ENCODE assay signal across 8 cellular contexts in the genomic region with DNA sequence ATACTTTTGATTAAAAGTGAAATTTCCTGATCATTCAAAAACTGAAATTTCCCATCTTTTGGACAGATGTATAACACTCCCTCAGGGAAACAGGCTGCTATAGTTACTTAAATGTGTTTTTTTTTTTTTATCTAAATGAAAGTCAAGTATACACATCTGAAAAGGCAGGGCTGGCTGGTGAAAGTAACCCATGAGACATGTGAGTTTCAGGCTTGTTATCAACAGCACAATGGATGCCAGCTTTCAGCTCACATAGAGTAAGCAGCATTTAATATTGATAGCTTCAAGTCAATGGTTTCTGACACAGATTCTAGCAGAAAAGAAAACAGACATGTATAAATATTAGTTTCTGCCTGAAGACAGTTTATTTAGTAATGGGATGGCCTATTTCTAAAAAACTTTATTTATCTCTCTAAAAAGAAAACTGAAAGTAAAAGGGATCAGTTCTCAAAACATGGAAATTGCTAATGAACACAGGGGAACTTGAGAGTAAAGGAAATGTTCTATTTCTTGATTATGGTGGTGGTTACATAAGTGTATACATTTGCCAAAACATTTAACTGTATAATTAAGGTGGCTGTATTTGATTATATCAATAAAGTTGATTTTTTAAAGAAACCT.
DNase-seq lines count a peak whose midpoint lies in the region; ATAC-seq and TF ChIP-seq lines count a peak whose summit lies in the region.

No MANE protein-coding gene starts in this region.

- peaks cover 5% of the 10 kb centered on the region for H3K27me3 Mint-ChIP-seq in activated CD4-positive, alpha-beta memory T cell treated with anti-CD3 and anti-CD28 coated beads for 36 hours
- H3K27me3 Mint-ChIP-seq in activated CD4-positive, alpha-beta memory T cell treated with anti-CD3 and anti-CD28 coated beads, Interleukin-2, amount 10 ng/mL, durations not matched to agents 7 days and 5 days = no peaks in the 10 kb centered on the region
- H3K27me3 Mint-ChIP-seq in activated CD8-positive, alpha-beta T cell treated with anti-CD3 and anti-CD28 coated beads for 36 hours = no peaks in the 10 kb centered on the region
- no peaks in the 10 kb centered on the region for H3K27me3 Mint-ChIP-seq in stimulated activated naive CD8-positive, alpha-beta T cell treated with anti-CD3 and anti-CD28 coated beads, Interleukin-15, amount 100 ng/mL, for 72 hours

- DNase-seq in activated CD4-positive, alpha-beta memory T cell treated with anti-CD3 and anti-CD28 coated beads for 36 hours = peak; percentile 10
- DNase-seq in activated CD4-positive, alpha-beta memory T cell treated with anti-CD3 and anti-CD28 coated beads, Interleukin-2, amount 10 ng/mL, durations not matched to agents 7 days and 5 days = no peak
- peak; percentile 26 for DNase-seq in activated CD8-positive, alpha-beta T cell treated with anti-CD3 and anti-CD28 coated beads for 36 hours
- no peak for DNase-seq in stimulated activated naive CD8-positive, alpha-beta T cell treated with anti-CD3 and anti-CD28 coated beads, Interleukin-15, amount 100 ng/mL, for 72 hours
- DNase-seq in activated gamma-delta T cell treated with Interleukin-2 at 50 U/mL for 16 hours (no peak), NCI-H2171 treated with DMSO at 0.1 percent for 48 hours (lab: John Stamatoyannopoulos, UW) (no peak), left lung (no peak)

- H3K27ac Mint-ChIP-seq in activated CD4-positive, alpha-beta memory T cell treated with anti-CD3 and anti-CD28 coated beads for 36 hours = no peak overlapping the region
- H3K27ac Mint-ChIP-seq in activated CD4-positive, alpha-beta memory T cell treated with anti-CD3 and anti-CD28 coated beads, Interleukin-2, amount 10 ng/mL, durations not matched to agents 7 days and 5 days = no peak overlapping the region
- H3K27ac Mint-ChIP-seq in activated CD8-positive, alpha-beta T cell treated with anti-CD3 and anti-CD28 coated beads for 36 hours = no peak overlapping the region
- peak overlapping the region; percentile 67 to 78 for H3K27ac Mint-ChIP-seq in stimulated activated naive CD8-positive, alpha-beta T cell treated with anti-CD3 and anti-CD28 coated beads, Interleukin-15, amount 100 ng/mL, for 72 hours

- H3K9me3 Mint-ChIP-seq in activated CD4-positive, alpha-beta memory T cell treated with anti-CD3 and anti-CD28 coated beads for 36 hours = peaks cover 4% of the 10 kb centered on the region
- H3K9me3 Mint-ChIP-seq in activated CD4-positive, alpha-beta memory T cell treated with anti-CD3 and anti-CD28 coated beads, Interleukin-2, amount 10 ng/mL, durations not matched to agents 7 days and 5 days = no peaks in the 10 kb centered on the region
- peaks cover 2% of the 10 kb centered on the region for H3K9me3 Mint-ChIP-seq in activated CD8-positive, alpha-beta T cell treated with anti-CD3 and anti-CD28 coated beads for 36 hours
- peaks cover 0 to 8% of the 10 kb centered on the region in 2 donors for H3K9me3 Mint-ChIP-seq in stimulated activated naive CD8-positive, alpha-beta T cell treated with anti-CD3 and anti-CD28 coated beads, Interleukin-15, amount 100 ng/mL, for 72 hours

- intact Hi-C loops in activated CD4-positive, alpha-beta memory T cell treated with anti-CD3 and anti-CD28 coated beads for 36 hours (cut with micrococcal nuclease) = no loop called here
- intact Hi-C loops in activated CD8-positive, alpha-beta T cell treated with anti-CD3 and anti-CD28 coated beads for 36 hours (cut with micrococcal nuclease) = no loop called here
- intact Hi-C loops in left lung (cut with DNase I) = no loop called here

- CTCF ChIA-PET in activated CD4-positive, alpha-beta memory T cell treated with anti-CD3 and anti-CD28 coated beads for 36 hours (lab: Charles Lee) = no interaction called here
- CTCF ChIA-PET in activated CD4-positive, alpha-beta memory T cell treated with anti-CD3 and anti-CD28 coated beads, Interleukin-2, amount 10 ng/mL, durations not matched to agents 7 days and 5 days (lab: Charles Lee) = interaction anchor here (0.7 kb wide), 1 partner anchor 394 kb away, joined by 3 read pairs; no protein-coding TSS in a partner anchor
- CTCF ChIA-PET in activated CD8-positive, alpha-beta T cell treated with anti-CD3 and anti-CD28 coated beads for 36 hours (lab: Charles Lee) = interaction anchor here (1.3 kb wide), 1 partner anchor 135 kb away, joined by 4 read pairs; no protein-coding TSS in a partner anchor

- no peaks in the 10 kb centered on the region for H3K27me3 ChIP-seq in left lung

- peaks cover 3% of the 10 kb centered on the region for H3K36me3 Mint-ChIP-seq in activated CD4-positive, alpha-beta memory T cell treated with anti-CD3 and anti-CD28 coated beads for 36 hours
- H3K36me3 Mint-ChIP-seq in activated CD4-positive, alpha-beta memory T cell treated with anti-CD3 and anti-CD28 coated beads, Interleukin-2, amount 10 ng/mL, durations not matched to agents 7 days and 5 days (ENCODE audit: low read depth) = no peaks in the 10 kb centered on the region
- H3K36me3 Mint-ChIP-seq in activated CD8-positive, alpha-beta T cell treated with anti-CD3 and anti-CD28 coated beads for 36 hours (ENCODE audit: low read depth) = peaks cover 2% of the 10 kb centered on the region

- ATAC-seq in HG02798 (IDR thresholded peaks at IDR 0.05; ENCODE audit: poor library complexity, unreplicated experiment) = peak; percentile 92
- peak; percentile 60 for ATAC-seq in activated CD8-positive, alpha-beta T cell treated with anti-CD3 and anti-CD28 coated beads for 36 hours
- ATAC-seq in stimulated activated naive CD8-positive, alpha-beta T cell treated with anti-CD3 and anti-CD28 coated beads, Interleukin-15, amount 100 ng/mL, for 72 hours = peak; percentile 65
- ATAC-seq in left lung = no peak

- H3K4me3 Mint-ChIP-seq in activated CD4-positive, alpha-beta memory T cell treated with anti-CD3 and anti-CD28 coated beads for 36 hours = no peak overlapping the region
- no peak overlapping the region for H3K4me3 Mint-ChIP-seq in activated CD4-positive, alpha-beta memory T cell treated with anti-CD3 and anti-CD28 coated beads, Interleukin-2, amount 10 ng/mL, durations not matched to agents 7 days and 5 days
- H3K4me3 Mint-ChIP-seq in activated CD8-positive, alpha-beta T cell treated with anti-CD3 and anti-CD28 coated beads for 36 hours = peak overlapping the region; percentile 27
- H3K4me3 Mint-ChIP-seq in stimulated activated naive CD8-positive, alpha-beta T cell treated with anti-CD3 and anti-CD28 coated beads, Interleukin-15, amount 100 ng/mL, for 72 hours = peak overlapping the region; percentile 41 to 61

- H3K36me3 ChIP-seq in left lung = no peaks in the 10 kb centered on the region

- POLR2A ChIA-PET in activated CD4-positive, alpha-beta memory T cell treated with anti-CD3 and anti-CD28 coated beads for 36 hours (lab: Charles Lee) = no interaction called here
- POLR2A ChIA-PET in activated CD4-positive, alpha-beta memory T cell treated with anti-CD3 and anti-CD28 coated beads, Interleukin-2, amount 10 ng/mL, durations not matched to agents 7 days and 5 days (lab: Charles Lee) = no interaction called here
- POLR2A ChIA-PET in activated CD8-positive, alpha-beta T cell treated with anti-CD3 and anti-CD28 coated beads for 36 hours (lab: Charles Lee) = no interaction called here

- H3K9me3 ChIP-seq in left lung = peaks cover 0 to 5% of the 10 kb centered on the region in 2 donors

- H3K4me3 ChIP-seq in left lung = no peak overlapping the region

- TF ChIP-seq CTCF in activated CD8-positive, alpha-beta T cell treated with anti-CD3 and anti-CD28 coated beads for 36 hours (IDR thresholded peaks at IDR 0.05) = no peak
- no peak for TF ChIP-seq CTCF in left lung (IDR thresholded peaks at IDR 0.05)

- peaks cover 9% of the 10 kb centered on the region for H3K4me1 Mint-ChIP-seq in activated CD4-positive, alpha-beta memory T cell treated with anti-CD3 and anti-CD28 coated beads for 36 hours (ENCODE audit: low read depth)
- peaks cover 2% of the 10 kb centered on the region for H3K4me1 Mint-ChIP-seq in activated CD4-positive, alpha-beta memory T cell treated with anti-CD3 and anti-CD28 coated beads, Interleukin-2, amount 10 ng/mL, durations not matched to agents 7 days and 5 days
- peaks cover 4% of the 10 kb centered on the region for H3K4me1 Mint-ChIP-seq in activated CD8-positive, alpha-beta T cell treated with anti-CD3 and anti-CD28 coated beads for 36 hours (ENCODE audit: low read depth)
- H3K4me1 Mint-ChIP-seq in stimulated activated naive CD8-positive, alpha-beta T cell treated with anti-CD3 and anti-CD28 coated beads, Interleukin-15, amount 100 ng/mL, for 72 hours = peaks cover 6% of the 10 kb centered on the region

- H3K4me1 ChIP-seq in left lung = peaks cover 0 to 10% of the 10 kb centered on the region in 2 donors

- peak overlapping the region in 1 of 2 donors; percentile 51 for H3K27ac ChIP-seq in left lung

Comparison
In these comparisons a context has a peak if more than half of its experiments do, and no peak if none do; other contexts are left out.
1. DNase-seq: peak in activated CD4-positive, alpha-beta memory T cell treated with anti-CD3 and anti-CD28 coated beads for 36 hours (single experiment) and activated CD8-positive, alpha-beta T cell treated with anti-CD3 and anti-CD28 coated beads for 36 hours (single experiment); none in activated CD4-positive, alpha-beta memory T cell treated with anti-CD3 and anti-CD28 coated beads, Interleukin-2, amount 10 ng/mL, durations not matched to agents 7 days and 5 days (single experiment), stimulated activated naive CD8-positive, alpha-beta T cell treated with anti-CD3 and anti-CD28 coated beads, Interleukin-15, amount 100 ng/mL, for 72 hours (0 of 2), activated gamma-delta T cell treated with Interleukin-2 at 50 U/mL for 16 hours (single experiment), NCI-H2171 treated with DMSO at 0.1 percent for 48 hours (single experiment) and left lung (0 of 2).
2. H3K27ac Mint-ChIP-seq: peak in stimulated activated naive CD8-positive, alpha-beta T cell treated with anti-CD3 and anti-CD28 coated beads, Interleukin-15, amount 100 ng/mL, for 72 hours (2 of 2); none in activated CD4-positive, alpha-beta memory T cell treated with anti-CD3 and anti-CD28 coated beads for 36 hours (single experiment), activated CD4-positive, alpha-beta memory T cell treated with anti-CD3 and anti-CD28 coated beads, Interleukin-2, amount 10 ng/mL, durations not matched to agents 7 days and 5 days (single experiment) and activated CD8-positive, alpha-beta T cell treated with anti-CD3 and anti-CD28 coated beads for 36 hours (single experiment).
3. H3K4me3 Mint-ChIP-seq: peak in activated CD8-positive, alpha-beta T cell treated with anti-CD3 and anti-CD28 coated beads for 36 hours (single experiment) and stimulated activated naive CD8-positive, alpha-beta T cell treated with anti-CD3 and anti-CD28 coated beads, Interleukin-15, amount 100 ng/mL, for 72 hours (2 of 2); none in activated CD4-positive, alpha-beta memory T cell treated with anti-CD3 and anti-CD28 coated beads for 36 hours (single experiment) and activated CD4-positive, alpha-beta memory T cell treated with anti-CD3 and anti-CD28 coated beads, Interleukin-2, amount 10 ng/mL, durations not matched to agents 7 days and 5 days (single experiment).